In the genomic region with DNA sequence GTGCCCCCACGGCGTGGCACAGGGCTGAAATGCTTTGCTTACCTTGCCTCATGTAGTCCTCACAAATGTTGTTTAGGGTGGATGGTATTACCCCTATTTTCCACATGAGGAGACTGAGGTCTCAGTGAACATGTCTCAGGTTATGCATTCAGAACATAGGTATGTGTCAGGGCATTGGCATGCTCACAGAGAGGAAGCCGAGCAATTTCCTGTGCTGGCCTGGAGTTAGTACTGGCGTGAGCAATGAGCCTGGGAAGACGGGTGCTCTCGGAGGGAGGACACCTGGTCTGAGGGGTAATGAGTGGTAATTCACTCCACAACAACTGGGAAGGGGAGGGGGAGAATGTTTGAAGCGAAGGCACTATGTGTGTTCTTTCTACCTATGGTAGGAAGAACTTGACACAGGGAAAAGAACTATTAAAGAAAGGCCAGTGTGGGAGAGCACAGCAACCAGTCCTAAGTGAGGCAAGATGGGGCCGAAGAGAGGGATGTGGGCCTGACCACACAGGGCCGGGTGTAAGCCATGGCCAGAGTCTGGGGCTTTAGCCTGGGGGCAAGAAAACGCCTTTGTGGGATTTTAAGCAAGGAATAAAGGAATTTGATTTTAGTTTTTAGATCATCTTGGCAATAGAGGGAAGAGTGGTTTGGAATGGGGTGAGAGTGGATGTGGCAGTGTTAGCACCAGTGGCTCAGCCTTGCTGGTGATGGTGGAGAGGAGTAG, we compare ENCODE assay signal across 1 cellular context.
TF ChIP-seq lines count a peak whose summit lies in the region.

No MANE protein-coding gene starts in this region.

TF ChIP-seq in H1, 55 proteins besides CTCF, POLR2A, EP300 and RAD21:
- no peak for TF ChIP-seq SIRT6 (IDR thresholded peaks at IDR 0.05; ENCODE audit: low read length)
- no peak for TF ChIP-seq CEBPB (IDR thresholded peaks at IDR 0.05; ENCODE audit: low read depth, low read length)
- TF ChIP-seq, protein P1, sequence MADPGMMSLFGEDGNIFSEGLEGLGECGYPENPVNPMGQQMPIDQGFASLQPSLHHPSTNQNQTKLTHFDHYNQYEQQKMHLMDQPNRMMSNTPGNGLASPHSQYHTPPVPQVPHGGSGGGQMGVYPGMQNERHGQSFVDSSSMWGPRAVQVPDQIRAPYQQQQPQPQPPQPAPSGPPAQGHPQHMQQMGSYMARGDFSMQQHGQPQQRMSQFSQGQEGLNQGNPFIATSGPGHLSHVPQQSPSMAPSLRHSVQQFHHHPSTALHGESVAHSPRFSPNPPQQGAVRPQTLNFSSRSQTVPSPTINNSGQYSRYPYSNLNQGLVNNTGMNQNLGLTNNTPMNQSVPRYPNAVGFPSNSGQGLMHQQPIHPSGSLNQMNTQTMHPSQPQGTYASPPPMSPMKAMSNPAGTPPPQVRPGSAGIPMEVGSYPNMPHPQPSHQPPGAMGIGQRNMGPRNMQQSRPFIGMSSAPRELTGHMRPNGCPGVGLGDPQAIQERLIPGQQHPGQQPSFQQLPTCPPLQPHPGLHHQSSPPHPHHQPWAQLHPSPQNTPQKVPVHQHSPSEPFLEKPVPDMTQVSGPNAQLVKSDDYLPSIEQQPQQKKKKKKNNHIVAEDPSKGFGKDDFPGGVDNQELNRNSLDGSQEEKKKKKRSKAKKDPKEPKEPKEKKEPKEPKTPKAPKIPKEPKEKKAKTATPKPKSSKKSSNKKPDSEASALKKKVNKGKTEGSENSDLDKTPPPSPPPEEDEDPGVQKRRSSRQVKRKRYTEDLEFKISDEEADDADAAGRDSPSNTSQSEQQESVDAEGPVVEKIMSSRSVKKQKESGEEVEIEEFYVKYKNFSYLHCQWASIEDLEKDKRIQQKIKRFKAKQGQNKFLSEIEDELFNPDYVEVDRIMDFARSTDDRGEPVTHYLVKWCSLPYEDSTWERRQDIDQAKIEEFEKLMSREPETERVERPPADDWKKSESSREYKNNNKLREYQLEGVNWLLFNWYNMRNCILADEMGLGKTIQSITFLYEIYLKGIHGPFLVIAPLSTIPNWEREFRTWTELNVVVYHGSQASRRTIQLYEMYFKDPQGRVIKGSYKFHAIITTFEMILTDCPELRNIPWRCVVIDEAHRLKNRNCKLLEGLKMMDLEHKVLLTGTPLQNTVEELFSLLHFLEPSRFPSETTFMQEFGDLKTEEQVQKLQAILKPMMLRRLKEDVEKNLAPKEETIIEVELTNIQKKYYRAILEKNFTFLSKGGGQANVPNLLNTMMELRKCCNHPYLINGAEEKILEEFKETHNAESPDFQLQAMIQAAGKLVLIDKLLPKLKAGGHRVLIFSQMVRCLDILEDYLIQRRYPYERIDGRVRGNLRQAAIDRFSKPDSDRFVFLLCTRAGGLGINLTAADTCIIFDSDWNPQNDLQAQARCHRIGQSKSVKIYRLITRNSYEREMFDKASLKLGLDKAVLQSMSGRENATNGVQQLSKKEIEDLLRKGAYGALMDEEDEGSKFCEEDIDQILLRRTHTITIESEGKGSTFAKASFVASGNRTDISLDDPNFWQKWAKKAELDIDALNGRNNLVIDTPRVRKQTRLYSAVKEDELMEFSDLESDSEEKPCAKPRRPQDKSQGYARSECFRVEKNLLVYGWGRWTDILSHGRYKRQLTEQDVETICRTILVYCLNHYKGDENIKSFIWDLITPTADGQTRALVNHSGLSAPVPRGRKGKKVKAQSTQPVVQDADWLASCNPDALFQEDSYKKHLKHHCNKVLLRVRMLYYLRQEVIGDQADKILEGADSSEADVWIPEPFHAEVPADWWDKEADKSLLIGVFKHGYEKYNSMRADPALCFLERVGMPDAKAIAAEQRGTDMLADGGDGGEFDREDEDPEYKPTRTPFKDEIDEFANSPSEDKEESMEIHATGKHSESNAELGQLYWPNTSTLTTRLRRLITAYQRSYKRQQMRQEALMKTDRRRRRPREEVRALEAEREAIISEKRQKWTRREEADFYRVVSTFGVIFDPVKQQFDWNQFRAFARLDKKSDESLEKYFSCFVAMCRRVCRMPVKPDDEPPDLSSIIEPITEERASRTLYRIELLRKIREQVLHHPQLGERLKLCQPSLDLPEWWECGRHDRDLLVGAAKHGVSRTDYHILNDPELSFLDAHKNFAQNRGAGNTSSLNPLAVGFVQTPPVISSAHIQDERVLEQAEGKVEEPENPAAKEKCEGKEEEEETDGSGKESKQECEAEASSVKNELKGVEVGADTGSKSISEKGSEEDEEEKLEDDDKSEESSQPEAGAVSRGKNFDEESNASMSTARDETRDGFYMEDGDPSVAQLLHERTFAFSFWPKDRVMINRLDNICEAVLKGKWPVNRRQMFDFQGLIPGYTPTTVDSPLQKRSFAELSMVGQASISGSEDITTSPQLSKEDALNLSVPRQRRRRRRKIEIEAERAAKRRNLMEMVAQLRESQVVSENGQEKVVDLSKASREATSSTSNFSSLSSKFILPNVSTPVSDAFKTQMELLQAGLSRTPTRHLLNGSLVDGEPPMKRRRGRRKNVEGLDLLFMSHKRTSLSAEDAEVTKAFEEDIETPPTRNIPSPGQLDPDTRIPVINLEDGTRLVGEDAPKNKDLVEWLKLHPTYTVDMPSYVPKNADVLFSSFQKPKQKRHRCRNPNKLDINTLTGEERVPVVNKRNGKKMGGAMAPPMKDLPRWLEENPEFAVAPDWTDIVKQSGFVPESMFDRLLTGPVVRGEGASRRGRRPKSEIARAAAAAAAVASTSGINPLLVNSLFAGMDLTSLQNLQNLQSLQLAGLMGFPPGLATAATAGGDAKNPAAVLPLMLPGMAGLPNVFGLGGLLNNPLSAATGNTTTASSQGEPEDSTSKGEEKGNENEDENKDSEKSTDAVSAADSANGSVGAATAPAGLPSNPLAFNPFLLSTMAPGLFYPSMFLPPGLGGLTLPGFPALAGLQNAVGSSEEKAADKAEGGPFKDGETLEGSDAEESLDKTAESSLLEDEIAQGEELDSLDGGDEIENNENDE (IDR thresholded peaks at IDR 0.05; ENCODE audit: insufficient replicate concordance, low read length) = no peak
- no peak for TF ChIP-seq EGR1 (IDR thresholded peaks at IDR 0.05; ENCODE audit: borderline replicate concordance, low read depth, low read length)
- TF ChIP-seq SIX5 (IDR thresholded peaks at IDR 0.05; ENCODE audit: low read depth, low read length) = no peak
- TF ChIP-seq SRF (IDR thresholded peaks at IDR 0.05; ENCODE audit: low read depth, low read length) = no peak
